1 cellular context compared by ENCODE assay signal in the genomic region with DNA sequence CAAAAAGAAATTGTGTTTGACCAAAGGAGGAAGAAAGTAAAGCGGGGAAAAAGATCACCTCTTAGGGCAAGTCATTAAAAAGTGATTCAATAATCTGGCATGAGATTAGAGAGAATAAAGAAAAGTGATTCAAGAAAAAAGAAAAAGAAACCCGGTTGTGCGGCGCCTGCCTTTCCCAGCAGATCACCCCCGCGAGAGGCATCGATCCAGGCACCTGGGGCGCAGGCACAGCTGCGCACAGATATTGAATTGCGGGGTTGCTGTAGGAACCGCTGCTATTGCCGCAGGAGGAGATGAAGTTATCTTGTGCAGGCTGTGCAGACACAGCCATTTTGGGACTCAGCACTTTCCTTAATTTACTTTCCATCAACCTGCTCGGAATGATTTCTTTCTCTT.
A peak's percentile ranks its signal among the peaks of the same experiment; 100 is the strongest.
TF ChIP-seq lines count a peak whose summit lies in the region.

No MANE protein-coding gene starts in this region.

TF ChIP-seq in HEK293, 187 proteins besides CTCF, POLR2A, EP300 and RAD21 (continued from another document):
- TF ChIP-seq, protein P1, sequence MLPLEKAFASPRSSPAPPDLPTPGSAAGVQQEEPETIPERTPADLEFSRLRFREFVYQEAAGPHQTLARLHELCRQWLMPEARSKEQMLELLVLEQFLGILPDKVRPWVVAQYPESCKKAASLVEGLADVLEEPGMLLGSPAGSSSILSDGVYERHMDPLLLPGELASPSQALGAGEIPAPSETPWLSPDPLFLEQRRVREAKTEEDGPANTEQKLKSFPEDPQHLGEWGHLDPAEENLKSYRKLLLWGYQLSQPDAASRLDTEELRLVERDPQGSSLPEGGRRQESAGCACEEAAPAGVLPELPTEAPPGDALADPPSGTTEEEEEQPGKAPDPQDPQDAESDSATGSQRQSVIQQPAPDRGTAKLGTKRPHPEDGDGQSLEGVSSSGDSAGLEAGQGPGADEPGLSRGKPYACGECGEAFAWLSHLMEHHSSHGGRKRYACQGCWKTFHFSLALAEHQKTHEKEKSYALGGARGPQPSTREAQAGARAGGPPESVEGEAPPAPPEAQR (tag by site-specific recombination; IDR thresholded peaks at IDR 0.05): no peak
- no peak for TF ChIP-seq ZNF596 (tag by site-specific recombination; IDR thresholded peaks at IDR 0.05)
- TF ChIP-seq ZNF791 (tag by site-specific recombination; IDR thresholded peaks at IDR 0.05): no peak
- TF ChIP-seq, protein P2, sequence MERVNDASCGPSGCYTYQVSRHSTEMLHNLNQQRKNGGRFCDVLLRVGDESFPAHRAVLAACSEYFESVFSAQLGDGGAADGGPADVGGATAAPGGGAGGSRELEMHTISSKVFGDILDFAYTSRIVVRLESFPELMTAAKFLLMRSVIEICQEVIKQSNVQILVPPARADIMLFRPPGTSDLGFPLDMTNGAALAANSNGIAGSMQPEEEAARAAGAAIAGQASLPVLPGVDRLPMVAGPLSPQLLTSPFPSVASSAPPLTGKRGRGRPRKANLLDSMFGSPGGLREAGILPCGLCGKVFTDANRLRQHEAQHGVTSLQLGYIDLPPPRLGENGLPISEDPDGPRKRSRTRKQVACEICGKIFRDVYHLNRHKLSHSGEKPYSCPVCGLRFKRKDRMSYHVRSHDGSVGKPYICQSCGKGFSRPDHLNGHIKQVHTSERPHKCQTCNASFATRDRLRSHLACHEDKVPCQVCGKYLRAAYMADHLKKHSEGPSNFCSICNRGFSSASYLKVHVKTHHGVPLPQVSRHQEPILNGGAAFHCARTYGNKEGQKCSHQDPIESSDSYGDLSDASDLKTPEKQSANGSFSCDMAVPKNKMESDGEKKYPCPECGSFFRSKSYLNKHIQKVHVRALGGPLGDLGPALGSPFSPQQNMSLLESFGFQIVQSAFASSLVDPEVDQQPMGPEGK (tag by site-specific recombination; IDR thresholded peaks at IDR 0.05): peak; percentile 81; the same call in 1 of the 2 replicates
- no peak for TF ChIP-seq ZNF433 (tag by site-specific recombination; IDR thresholded peaks at IDR 0.05; ENCODE audit: low read depth)
- TF ChIP-seq, protein P3, sequence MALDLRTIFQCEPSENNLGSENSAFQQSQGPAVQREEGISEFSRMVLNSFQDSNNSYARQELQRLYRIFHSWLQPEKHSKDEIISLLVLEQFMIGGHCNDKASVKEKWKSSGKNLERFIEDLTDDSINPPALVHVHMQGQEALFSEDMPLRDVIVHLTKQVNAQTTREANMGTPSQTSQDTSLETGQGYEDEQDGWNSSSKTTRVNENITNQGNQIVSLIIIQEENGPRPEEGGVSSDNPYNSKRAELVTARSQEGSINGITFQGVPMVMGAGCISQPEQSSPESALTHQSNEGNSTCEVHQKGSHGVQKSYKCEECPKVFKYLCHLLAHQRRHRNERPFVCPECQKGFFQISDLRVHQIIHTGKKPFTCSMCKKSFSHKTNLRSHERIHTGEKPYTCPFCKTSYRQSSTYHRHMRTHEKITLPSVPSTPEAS (tag by site-specific recombination; IDR thresholded peaks at IDR 0.05): no peak
- TF ChIP-seq ZNF114 (tag by site-specific recombination; IDR thresholded peaks at IDR 0.05): no peak
- TF ChIP-seq ZNF335 (tag by site-specific recombination; conservative IDR thresholded peaks at IDR 0.05): peak; percentile 82
- no peak for TF ChIP-seq MZF1 (tag by site-specific recombination; IDR thresholded peaks at IDR 0.05; ENCODE audit: borderline replicate concordance)
- TF ChIP-seq ZNF416 (tag by site-specific recombination; IDR thresholded peaks at IDR 0.05): no peak
- TF ChIP-seq, protein P4, sequence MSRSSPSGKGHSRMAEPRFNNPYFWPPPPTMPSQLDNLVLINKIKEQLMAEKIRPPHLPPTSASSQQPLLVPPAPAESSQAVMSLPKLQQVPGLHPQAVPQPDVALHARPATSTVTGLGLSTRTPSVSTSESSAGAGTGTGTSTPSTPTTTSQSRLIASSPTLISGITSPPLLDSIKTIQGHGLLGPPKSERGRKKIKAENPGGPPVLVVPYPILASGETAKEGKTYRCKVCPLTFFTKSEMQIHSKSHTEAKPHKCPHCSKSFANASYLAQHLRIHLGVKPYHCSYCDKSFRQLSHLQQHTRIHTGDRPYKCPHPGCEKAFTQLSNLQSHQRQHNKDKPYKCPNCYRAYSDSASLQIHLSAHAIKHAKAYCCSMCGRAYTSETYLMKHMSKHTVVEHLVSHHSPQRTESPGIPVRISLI (tag by site-specific recombination; IDR thresholded peaks at IDR 0.05): peak; percentile 34; the same call in 1 of the 2 replicates
- TF ChIP-seq OSR2 (tag by site-specific recombination; IDR thresholded peaks at IDR 0.05): no peak
- no peak for TF ChIP-seq ZNF585B (tag by site-specific recombination; IDR thresholded peaks at IDR 0.05)
- TF ChIP-seq, protein P5, sequence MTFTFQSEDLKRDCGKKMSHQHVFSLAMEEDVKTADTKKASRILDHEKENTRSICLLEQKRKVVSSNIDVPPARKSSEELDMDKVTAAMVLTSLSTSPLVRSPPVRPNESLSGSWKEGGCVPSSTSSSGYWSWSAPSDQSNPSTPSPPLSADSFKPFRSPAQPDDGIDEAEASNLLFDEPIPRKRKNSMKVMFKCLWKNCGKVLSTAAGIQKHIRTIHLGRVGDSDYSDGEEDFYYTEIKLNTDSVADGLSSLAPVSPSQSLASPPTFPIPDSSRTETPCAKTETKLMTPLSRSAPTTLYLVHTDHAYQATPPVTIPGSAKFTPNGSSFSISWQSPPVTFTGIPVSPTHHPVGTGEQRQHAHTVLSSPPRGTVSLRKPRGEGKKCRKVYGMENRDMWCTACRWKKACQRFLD (tag by site-specific recombination; IDR thresholded peaks at IDR 0.05): no peak
- TF ChIP-seq, protein P6, sequence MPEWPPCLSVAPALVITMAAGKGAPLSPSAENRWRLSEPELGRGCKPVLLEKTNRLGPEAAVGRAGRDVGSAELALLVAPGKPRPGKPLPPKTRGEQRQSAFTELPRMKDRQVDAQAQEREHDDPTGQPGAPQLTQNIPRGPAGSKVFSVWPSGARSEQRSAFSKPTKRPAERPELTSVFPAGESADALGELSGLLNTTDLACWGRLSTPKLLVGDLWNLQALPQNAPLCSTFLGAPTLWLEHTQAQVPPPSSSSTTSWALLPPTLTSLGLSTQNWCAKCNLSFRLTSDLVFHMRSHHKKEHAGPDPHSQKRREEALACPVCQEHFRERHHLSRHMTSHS (tag by site-specific recombination; IDR thresholded peaks at IDR 0.05): no peak
- TF ChIP-seq, protein P7, sequence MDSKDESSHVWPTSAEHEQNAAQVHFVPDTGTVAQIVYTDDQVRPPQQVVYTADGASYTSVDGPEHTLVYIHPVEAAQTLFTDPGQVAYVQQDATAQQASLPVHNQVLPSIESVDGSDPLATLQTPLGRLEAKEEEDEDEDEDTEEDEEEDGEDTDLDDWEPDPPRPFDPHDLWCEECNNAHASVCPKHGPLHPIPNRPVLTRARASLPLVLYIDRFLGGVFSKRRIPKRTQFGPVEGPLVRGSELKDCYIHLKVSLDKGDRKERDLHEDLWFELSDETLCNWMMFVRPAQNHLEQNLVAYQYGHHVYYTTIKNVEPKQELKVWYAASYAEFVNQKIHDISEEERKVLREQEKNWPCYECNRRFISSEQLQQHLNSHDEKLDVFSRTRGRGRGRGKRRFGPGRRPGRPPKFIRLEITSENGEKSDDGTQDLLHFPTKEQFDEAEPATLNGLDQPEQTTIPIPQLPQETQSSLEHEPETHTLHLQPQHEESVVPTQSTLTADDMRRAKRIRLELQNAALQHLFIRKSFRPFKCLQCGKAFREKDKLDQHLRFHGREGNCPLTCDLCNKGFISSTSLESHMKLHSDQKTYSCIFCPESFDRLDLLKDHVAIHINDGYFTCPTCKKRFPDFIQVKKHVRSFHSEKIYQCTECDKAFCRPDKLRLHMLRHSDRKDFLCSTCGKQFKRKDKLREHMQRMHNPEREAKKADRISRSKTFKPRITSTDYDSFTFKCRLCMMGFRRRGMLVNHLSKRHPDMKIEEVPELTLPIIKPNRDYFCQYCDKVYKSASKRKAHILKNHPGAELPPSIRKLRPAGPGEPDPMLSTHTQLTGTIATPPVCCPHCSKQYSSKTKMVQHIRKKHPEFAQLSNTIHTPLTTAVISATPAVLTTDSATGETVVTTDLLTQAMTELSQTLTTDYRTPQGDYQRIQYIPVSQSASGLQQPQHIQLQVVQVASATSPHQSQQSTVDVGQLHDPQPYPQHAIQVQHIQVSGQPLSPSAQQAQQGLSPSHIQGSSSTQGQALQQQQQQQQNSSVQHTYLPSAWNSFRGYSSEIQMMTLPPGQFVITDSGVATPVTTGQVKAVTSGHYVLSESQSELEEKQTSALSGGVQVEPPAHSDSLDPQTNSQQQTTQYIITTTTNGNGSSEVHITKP (tag by site-specific recombination; IDR thresholded peaks at IDR 0.05): peak; percentile 88
- TF ChIP-seq, protein P8, sequence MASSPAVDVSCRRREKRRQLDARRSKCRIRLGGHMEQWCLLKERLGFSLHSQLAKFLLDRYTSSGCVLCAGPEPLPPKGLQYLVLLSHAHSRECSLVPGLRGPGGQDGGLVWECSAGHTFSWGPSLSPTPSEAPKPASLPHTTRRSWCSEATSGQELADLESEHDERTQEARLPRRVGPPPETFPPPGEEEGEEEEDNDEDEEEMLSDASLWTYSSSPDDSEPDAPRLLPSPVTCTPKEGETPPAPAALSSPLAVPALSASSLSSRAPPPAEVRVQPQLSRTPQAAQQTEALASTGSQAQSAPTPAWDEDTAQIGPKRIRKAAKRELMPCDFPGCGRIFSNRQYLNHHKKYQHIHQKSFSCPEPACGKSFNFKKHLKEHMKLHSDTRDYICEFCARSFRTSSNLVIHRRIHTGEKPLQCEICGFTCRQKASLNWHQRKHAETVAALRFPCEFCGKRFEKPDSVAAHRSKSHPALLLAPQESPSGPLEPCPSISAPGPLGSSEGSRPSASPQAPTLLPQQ (tag by site-specific recombination; IDR thresholded peaks at IDR 0.05): no peak
- TF ChIP-seq, protein P9, sequence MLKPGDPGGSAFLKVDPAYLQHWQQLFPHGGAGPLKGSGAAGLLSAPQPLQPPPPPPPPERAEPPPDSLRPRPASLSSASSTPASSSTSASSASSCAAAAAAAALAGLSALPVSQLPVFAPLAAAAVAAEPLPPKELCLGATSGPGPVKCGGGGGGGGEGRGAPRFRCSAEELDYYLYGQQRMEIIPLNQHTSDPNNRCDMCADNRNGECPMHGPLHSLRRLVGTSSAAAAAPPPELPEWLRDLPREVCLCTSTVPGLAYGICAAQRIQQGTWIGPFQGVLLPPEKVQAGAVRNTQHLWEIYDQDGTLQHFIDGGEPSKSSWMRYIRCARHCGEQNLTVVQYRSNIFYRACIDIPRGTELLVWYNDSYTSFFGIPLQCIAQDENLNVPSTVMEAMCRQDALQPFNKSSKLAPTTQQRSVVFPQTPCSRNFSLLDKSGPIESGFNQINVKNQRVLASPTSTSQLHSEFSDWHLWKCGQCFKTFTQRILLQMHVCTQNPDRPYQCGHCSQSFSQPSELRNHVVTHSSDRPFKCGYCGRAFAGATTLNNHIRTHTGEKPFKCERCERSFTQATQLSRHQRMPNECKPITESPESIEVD (tag by site-specific recombination; IDR thresholded peaks at IDR 0.05): no peak
- 0 out of 2 replicates have a peak, but pooled peaks have one; percentile 10 for TF ChIP-seq ZNF223 (tag by site-specific recombination; IDR thresholded peaks at IDR 0.05)
- no peak for TF ChIP-seq ZNF311 (tag by site-specific recombination; IDR thresholded peaks at IDR 0.05; ENCODE audit: borderline replicate concordance)
- TF ChIP-seq GLIS1 (tag by site-specific recombination; IDR thresholded peaks at IDR 0.05): no peak
- TF ChIP-seq MEIS1 (CRISPR knock-in tag; IDR thresholded peaks at IDR 0.05; ENCODE audit: borderline replicate concordance): no peak
- TF ChIP-seq ZNF768 (tag by site-specific recombination; IDR thresholded peaks at IDR 0.05): no peak
- TF ChIP-seq BCL11B (tag by site-specific recombination; IDR thresholded peaks at IDR 0.05; ENCODE audit: low read depth): no peak
- TF ChIP-seq, protein P10, sequence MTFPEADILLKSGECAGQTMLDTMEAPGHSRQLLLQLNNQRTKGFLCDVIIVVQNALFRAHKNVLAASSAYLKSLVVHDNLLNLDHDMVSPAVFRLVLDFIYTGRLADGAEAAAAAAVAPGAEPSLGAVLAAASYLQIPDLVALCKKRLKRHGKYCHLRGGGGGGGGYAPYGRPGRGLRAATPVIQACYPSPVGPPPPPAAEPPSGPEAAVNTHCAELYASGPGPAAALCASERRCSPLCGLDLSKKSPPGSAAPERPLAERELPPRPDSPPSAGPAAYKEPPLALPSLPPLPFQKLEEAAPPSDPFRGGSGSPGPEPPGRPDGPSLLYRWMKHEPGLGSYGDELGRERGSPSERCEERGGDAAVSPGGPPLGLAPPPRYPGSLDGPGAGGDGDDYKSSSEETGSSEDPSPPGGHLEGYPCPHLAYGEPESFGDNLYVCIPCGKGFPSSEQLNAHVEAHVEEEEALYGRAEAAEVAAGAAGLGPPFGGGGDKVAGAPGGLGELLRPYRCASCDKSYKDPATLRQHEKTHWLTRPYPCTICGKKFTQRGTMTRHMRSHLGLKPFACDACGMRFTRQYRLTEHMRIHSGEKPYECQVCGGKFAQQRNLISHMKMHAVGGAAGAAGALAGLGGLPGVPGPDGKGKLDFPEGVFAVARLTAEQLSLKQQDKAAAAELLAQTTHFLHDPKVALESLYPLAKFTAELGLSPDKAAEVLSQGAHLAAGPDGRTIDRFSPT (tag by site-specific recombination; IDR thresholded peaks at IDR 0.05): no peak
- TF ChIP-seq ZNF558 (tag by site-specific recombination; IDR thresholded peaks at IDR 0.05): no peak
- TF ChIP-seq PRDM1 (tag by site-specific recombination; IDR thresholded peaks at IDR 0.05): peak; percentile 68; the same call in 1 of the 2 replicates
- TF ChIP-seq SCRT1 (tag by site-specific recombination; IDR thresholded peaks at IDR 0.05; ENCODE audit: borderline replicate concordance): no peak
- TF ChIP-seq EGR2 (tag by site-specific recombination; IDR thresholded peaks at IDR 0.05; ENCODE audit: low read depth): no peak
